ENCODE assay signal across 1 cellular context in genomic region chr13:110615322-110616102, GRCh38.
TF ChIP-seq lines count a peak whose summit lies in the region.

TSS of gene NAXD (plus strand) at chr13:110615545. CDS start at chr13:110615602, 57 bp downstream.

TF ChIP-seq in HepG2, 621 proteins besides CTCF, POLR2A, EP300 and RAD21 (continued from another document):
- TF ChIP-seq HMGXB3 (CRISPR knock-in tag; IDR thresholded peaks at IDR 0.05; ENCODE audit: borderline replicate concordance), result 0 out of 2 replicates have a peak, but pooled peaks have one; percentile 17
- 0 out of 2 replicates have a peak, but pooled peaks have one; percentile 27 for TF ChIP-seq SNAPC4 (CRISPR knock-in tag; IDR thresholded peaks at IDR 0.05)
- TF ChIP-seq KLF15 (CRISPR knock-in tag; IDR thresholded peaks at IDR 0.05; ENCODE audit: borderline replicate concordance), result no peak
- peak; percentile 52; the same call in 1 of the 2 replicates for TF ChIP-seq GMEB1 (CRISPR knock-in tag; IDR thresholded peaks at IDR 0.05; ENCODE audit: borderline replicate concordance)
- no peak; the same call in 1 of the 2 replicates for TF ChIP-seq ZZZ3 (CRISPR knock-in tag; IDR thresholded peaks at IDR 0.05; ENCODE audit: borderline replicate concordance)
- TF ChIP-seq ZNF17 (CRISPR knock-in tag; IDR thresholded peaks at IDR 0.05), result 0 out of 2 replicates have a peak, but pooled peaks have one; percentile 17
- TF ChIP-seq ZNF263 (CRISPR knock-in tag; IDR thresholded peaks at IDR 0.05), result no peak
- no peak for TF ChIP-seq USF2 (IDR thresholded peaks at IDR 0.05; ENCODE audit: low read depth, low read length)
- no peak for TF ChIP-seq USF2 (CRISPR knock-in tag; IDR thresholded peaks at IDR 0.05; ENCODE audit: borderline replicate concordance)
- TF ChIP-seq ZNF124 (CRISPR knock-in tag; IDR thresholded peaks at IDR 0.05), result no peak
- TF ChIP-seq ZNF800 (CRISPR knock-in tag; IDR thresholded peaks at IDR 0.05), result no peak
TF ChIP-seq in HepG2: peak in this region for 214.
